1 cellular context compared by ENCODE assay signal in the genomic region with DNA sequence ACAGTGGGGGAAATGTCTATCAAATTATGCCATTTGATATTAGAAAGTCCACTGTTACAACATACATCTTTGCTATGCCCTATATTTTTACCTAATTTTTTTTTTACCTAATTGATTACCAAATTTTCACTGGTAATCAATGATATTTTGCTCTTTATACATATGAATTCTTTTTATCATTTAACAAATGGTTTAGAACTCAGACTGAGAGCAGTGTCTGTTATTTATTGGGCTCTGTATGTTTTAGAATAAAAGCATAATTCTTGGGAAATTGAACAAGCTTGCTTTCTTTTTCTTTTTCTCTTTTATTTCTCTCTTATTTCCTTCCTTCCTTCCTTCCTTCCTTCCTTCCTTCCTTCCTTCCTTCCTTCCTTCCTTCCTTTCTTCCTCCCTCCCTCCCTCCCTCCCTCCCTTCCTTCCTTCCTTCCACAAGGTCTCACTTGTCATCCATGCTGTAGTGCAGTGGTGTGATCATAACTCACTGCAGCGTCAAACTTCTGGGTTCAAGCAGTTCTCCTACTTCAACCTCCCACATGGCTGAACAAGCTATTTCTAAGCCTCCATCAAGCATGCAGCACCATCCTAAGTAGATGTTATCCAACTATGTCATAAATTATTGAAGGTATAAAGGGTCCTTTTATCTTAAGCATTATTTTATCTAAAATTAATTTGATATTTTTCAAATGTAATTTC.
TF ChIP-seq lines count a peak whose summit lies in the region.

No MANE protein-coding gene starts in this region.

TF ChIP-seq in GM23338, 12 proteins besides CTCF, POLR2A, EP300 and RAD21 (continued from another document):
- TF ChIP-seq, protein P1, sequence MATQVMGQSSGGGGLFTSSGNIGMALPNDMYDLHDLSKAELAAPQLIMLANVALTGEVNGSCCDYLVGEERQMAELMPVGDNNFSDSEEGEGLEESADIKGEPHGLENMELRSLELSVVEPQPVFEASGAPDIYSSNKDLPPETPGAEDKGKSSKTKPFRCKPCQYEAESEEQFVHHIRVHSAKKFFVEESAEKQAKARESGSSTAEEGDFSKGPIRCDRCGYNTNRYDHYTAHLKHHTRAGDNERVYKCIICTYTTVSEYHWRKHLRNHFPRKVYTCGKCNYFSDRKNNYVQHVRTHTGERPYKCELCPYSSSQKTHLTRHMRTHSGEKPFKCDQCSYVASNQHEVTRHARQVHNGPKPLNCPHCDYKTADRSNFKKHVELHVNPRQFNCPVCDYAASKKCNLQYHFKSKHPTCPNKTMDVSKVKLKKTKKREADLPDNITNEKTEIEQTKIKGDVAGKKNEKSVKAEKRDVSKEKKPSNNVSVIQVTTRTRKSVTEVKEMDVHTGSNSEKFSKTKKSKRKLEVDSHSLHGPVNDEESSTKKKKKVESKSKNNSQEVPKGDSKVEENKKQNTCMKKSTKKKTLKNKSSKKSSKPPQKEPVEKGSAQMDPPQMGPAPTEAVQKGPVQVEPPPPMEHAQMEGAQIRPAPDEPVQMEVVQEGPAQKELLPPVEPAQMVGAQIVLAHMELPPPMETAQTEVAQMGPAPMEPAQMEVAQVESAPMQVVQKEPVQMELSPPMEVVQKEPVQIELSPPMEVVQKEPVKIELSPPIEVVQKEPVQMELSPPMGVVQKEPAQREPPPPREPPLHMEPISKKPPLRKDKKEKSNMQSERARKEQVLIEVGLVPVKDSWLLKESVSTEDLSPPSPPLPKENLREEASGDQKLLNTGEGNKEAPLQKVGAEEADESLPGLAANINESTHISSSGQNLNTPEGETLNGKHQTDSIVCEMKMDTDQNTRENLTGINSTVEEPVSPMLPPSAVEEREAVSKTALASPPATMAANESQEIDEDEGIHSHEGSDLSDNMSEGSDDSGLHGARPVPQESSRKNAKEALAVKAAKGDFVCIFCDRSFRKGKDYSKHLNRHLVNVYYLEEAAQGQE (IDR thresholded peaks at IDR 0.05; ENCODE audit: unreplicated experiment), result no peak
- TF ChIP-seq, protein P2, sequence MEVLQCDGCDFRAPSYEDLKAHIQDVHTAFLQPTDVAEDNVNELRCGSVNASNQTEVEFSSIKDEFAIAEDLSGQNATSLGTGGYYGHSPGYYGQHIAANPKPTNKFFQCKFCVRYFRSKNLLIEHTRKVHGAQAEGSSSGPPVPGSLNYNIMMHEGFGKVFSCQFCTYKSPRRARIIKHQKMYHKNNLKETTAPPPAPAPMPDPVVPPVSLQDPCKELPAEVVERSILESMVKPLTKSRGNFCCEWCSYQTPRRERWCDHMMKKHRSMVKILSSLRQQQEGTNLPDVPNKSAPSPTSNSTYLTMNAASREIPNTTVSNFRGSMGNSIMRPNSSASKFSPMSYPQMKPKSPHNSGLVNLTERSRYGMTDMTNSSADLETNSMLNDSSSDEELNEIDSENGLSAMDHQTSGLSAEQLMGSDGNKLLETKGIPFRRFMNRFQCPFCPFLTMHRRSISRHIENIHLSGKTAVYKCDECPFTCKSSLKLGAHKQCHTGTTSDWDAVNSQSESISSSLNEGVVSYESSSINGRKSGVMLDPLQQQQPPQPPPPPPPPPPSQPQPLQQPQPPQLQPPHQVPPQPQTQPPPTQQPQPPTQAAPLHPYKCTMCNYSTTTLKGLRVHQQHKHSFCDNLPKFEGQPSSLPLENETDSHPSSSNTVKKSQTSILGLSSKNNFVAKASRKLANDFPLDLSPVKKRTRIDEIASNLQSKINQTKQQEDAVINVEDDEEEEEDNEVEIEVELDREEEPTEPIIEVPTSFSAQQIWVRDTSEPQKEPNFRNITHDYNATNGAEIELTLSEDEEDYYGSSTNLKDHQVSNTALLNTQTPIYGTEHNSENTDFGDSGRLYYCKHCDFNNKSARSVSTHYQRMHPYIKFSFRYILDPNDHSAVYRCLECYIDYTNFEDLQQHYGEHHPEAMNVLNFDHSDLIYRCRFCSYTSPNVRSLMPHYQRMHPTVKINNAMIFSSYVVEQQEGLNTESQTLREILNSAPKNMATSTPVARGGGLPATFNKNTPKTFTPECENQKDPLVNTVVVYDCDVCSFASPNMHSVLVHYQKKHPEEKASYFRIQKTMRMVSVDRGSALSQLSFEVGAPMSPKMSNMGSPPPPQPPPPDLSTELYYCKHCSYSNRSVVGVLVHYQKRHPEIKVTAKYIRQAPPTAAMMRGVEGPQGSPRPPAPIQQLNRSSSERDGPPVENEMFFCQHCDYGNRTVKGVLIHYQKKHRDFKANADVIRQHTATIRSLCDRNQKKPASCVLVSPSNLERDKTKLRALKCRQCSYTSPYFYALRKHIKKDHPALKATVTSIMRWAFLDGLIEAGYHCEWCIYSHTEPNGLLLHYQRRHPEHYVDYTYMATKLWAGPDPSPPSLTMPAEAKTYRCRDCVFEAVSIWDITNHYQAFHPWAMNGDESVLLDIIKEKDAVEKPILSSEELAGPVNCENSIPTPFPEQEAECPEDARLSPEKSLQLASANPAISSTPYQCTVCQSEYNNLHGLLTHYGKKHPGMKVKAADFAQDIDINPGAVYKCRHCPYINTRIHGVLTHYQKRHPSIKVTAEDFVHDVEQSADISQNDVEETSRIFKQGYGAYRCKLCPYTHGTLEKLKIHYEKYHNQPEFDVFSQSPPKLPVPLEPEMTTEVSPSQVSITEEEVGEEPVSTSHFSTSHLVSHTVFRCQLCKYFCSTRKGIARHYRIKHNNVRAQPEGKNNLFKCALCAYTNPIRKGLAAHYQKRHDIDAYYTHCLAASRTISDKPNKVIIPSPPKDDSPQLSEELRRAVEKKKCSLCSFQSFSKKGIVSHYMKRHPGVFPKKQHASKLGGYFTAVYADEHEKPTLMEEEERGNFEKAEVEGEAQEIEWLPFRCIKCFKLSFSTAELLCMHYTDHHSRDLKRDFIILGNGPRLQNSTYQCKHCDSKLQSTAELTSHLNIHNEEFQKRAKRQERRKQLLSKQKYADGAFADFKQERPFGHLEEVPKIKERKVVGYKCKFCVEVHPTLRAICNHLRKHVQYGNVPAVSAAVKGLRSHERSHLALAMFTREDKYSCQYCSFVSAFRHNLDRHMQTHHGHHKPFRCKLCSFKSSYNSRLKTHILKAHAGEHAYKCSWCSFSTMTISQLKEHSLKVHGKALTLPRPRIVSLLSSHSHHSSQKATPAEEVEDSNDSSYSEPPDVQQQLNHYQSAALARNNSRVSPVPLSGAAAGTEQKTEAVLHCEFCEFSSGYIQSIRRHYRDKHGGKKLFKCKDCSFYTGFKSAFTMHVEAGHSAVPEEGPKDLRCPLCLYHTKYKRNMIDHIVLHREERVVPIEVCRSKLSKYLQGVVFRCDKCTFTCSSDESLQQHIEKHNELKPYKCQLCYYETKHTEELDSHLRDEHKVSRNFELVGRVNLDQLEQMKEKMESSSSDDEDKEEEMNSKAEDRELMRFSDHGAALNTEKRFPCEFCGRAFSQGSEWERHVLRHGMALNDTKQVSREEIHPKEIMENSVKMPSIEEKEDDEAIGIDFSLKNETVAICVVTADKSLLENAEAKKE (CRISPR knock-in tag; IDR thresholded peaks at IDR 0.05), result no peak
- TF ChIP-seq ZNF331 (CRISPR knock-in tag; IDR thresholded peaks at IDR 0.05; ENCODE audit: low read depth) (no peak), JUNB (IDR thresholded peaks at IDR 0.05; ENCODE audit: unreplicated experiment) (no peak), POLR2AphosphoS5 (IDR thresholded peaks at IDR 0.05; ENCODE audit: low read depth) (no peak), STAT1 (IDR thresholded peaks at IDR 0.05; ENCODE audit: unreplicated experiment) (no peak), NANOG (IDR thresholded peaks at IDR 0.05; ENCODE audit: borderline replicate concordance) (no peak), EZH2phosphoT487 (IDR thresholded peaks at IDR 0.05; ENCODE audit: unreplicated experiment) (no peak)
- TF ChIP-seq, protein P3, sequence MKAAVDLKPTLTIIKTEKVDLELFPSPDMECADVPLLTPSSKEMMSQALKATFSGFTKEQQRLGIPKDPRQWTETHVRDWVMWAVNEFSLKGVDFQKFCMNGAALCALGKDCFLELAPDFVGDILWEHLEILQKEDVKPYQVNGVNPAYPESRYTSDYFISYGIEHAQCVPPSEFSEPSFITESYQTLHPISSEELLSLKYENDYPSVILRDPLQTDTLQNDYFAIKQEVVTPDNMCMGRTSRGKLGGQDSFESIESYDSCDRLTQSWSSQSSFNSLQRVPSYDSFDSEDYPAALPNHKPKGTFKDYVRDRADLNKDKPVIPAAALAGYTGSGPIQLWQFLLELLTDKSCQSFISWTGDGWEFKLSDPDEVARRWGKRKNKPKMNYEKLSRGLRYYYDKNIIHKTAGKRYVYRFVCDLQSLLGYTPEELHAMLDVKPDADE (IDR thresholded peaks at IDR 0.05), result no peak
